10 cellular contexts compared by ENCODE assay signal in genomic region chr4:39700500-39700899, GRCh38. TPM values are rescaled to one million over a fixed set of nuclear protein-coding genes. Genes with fewer than 3 reads are reported as not detected.
A peak's percentile ranks its signal among the peaks of the same experiment; 100 is the strongest.
DNase-seq lines count a peak whose midpoint lies in the region; ATAC-seq and TF ChIP-seq lines count a peak whose summit lies in the region.
"Had no signal": no experiment of that assay in that cellular context is flagged by ENCODE, and none has a peak within 500 bp of the region (broad histone marks: within the 10 kb centered on the region; RNA-seq: fewer than 3 reads in every experiment).

No MANE protein-coding gene starts in this region.

- no peaks in the 10 kb centered on the region for H3K27me3 Mint-ChIP-seq in activated CD4-positive, alpha-beta T cell treated with anti-CD3 and anti-CD28 coated beads, Interleukin-2, amount 10 ng/mL, durations not matched to agents 7 days and 5 days
- no peaks in the 10 kb centered on the region for H3K27me3 Mint-ChIP-seq in activated CD4-positive, alpha-beta memory T cell treated with anti-CD3 and anti-CD28 coated beads for 36 hours

- TF ChIP-seq CTCF in fibroblast of the aortic adventitia (IDR thresholded peaks at IDR 0.05; ENCODE audit: insufficient read depth, low read length) (no peak), smooth muscle cell (IDR thresholded peaks at IDR 0.05; ENCODE audit: borderline replicate concordance, insufficient read depth, poor library complexity, severe bottlenecking) (no peak)

- intact Hi-C loops in activated CD4-positive, alpha-beta memory T cell treated with anti-CD3 and anti-CD28 coated beads for 36 hours (cut with micrococcal nuclease), result no loop called here
- intact Hi-C loops in posterior vena cava (cut with DNase I), result loop anchor here in 1 of 2 donors (5.0 kb wide), 1 partner anchor 277 kb away; the partner anchor contains the start of gene PDS5A

- no peaks in the 10 kb centered on the region for H3K9me3 Mint-ChIP-seq in activated CD4-positive, alpha-beta T cell treated with anti-CD3 and anti-CD28 coated beads, Interleukin-2, amount 10 ng/mL, durations not matched to agents 7 days and 5 days
- no peaks in the 10 kb centered on the region for H3K9me3 Mint-ChIP-seq in activated CD4-positive, alpha-beta memory T cell treated with anti-CD3 and anti-CD28 coated beads for 36 hours

- peaks cover 25% of the 10 kb centered on the region for H3K4me1 ChIP-seq in smooth muscle cell (ENCODE audit: low read depth)

- peak overlapping the region; percentile 37 for H3K4me3 ChIP-seq in fibroblast of the aortic adventitia (ENCODE audit: low read depth, low read length)
- H3K4me3 ChIP-seq in smooth muscle cell, result peak overlapping the region; percentile 98

- POLR2A ChIA-PET in activated CD4-positive, alpha-beta T cell treated with anti-CD3 and anti-CD28 coated beads, Interleukin-2, amount 10 ng/mL, durations not matched to agents 7 days and 5 days (lab: Charles Lee), result interaction anchor here (0.5 kb wide), 1 partner anchor 204 kb away, joined by 6 read pairs; no protein-coding TSS in a partner anchor
- POLR2A ChIA-PET in activated CD4-positive, alpha-beta memory T cell treated with anti-CD3 and anti-CD28 coated beads for 36 hours (lab: Charles Lee), result no interaction called here

- H3K4me1 Mint-ChIP-seq in activated CD4-positive, alpha-beta T cell treated with anti-CD3 and anti-CD28 coated beads, Interleukin-2, amount 10 ng/mL, durations not matched to agents 7 days and 5 days, result peaks cover 33% of the 10 kb centered on the region
- peaks cover 39% of the 10 kb centered on the region for H3K4me1 Mint-ChIP-seq in activated CD4-positive, alpha-beta memory T cell treated with anti-CD3 and anti-CD28 coated beads for 36 hours (ENCODE audit: low read depth)

- CTCF ChIA-PET in activated CD4-positive, alpha-beta T cell treated with anti-CD3 and anti-CD28 coated beads, Interleukin-2, amount 10 ng/mL, durations not matched to agents 7 days and 5 days (lab: Charles Lee), result interaction anchor here (0.7 kb wide), 1 partner anchor 11 kb away, joined by 3 read pairs; no protein-coding TSS in a partner anchor
- CTCF ChIA-PET in activated CD4-positive, alpha-beta memory T cell treated with anti-CD3 and anti-CD28 coated beads for 36 hours (lab: Charles Lee), result interaction anchor here (0.7 kb wide), 1 partner anchor 278 kb away, joined by 4 read pairs; no protein-coding TSS in a partner anchor

- H3K9ac ChIP-seq in smooth muscle cell (ENCODE audit: low read depth), result peak overlapping the region; percentile 94

- 49% methylated on average over 3 of the region's 3 CpGs for WGBS in smooth muscle cell (ENCODE audit: low lambda C conversion rate)

- DNase-seq in activated CD4-positive, alpha-beta T cell treated with anti-CD3 and anti-CD28 coated beads, Interleukin-2, amount 10 ng/mL, durations not matched to agents 7 days and 5 days, result no peak
- DNase-seq in activated CD4-positive, alpha-beta T cell treated with anti-CD3 and anti-CD28 coated beads for 1 hour, result no peak
- no peak for DNase-seq in activated CD4-positive, alpha-beta memory T cell treated with anti-CD3 and anti-CD28 coated beads for 36 hours
- DNase-seq in fibroblast of the aortic adventitia (ENCODE audit: low read depth) (no peak), smooth muscle cell (lab: John Stamatoyannopoulos, UW; ENCODE audit: unreplicated experiment) (no peak), posterior vena cava (ENCODE audit: low spot score) (no peak), DMS53 (lab: John Stamatoyannopoulos, UW) (no peak)
- DNase-seq: activated CD4-positive, CD25-positive, alpha-beta regulatory T cell treated with anti-CD3 and anti-CD28 coated beads, Interleukin-2, amount 50 U/mL, for 72 hours; NCI-H1930 had no signal

- peaks cover 75% of the 10 kb centered on the region for H3K79me2 ChIP-seq in smooth muscle cell (ENCODE audit: low read depth)

- no peak for ATAC-seq in HG03280 (IDR thresholded peaks at IDR 0.05; ENCODE audit: unreplicated experiment)

- H4K20me1 ChIP-seq in smooth muscle cell (ENCODE audit: low read depth), result peaks cover 69% of the 10 kb centered on the region

- H3K4me2 ChIP-seq in smooth muscle cell, result peak overlapping the region; percentile 95

- peak overlapping the region; percentile 98 for H3K27ac Mint-ChIP-seq in activated CD4-positive, alpha-beta T cell treated with anti-CD3 and anti-CD28 coated beads, Interleukin-2, amount 10 ng/mL, durations not matched to agents 7 days and 5 days
- peak overlapping the region; percentile 0 for H3K27ac Mint-ChIP-seq in activated CD4-positive, alpha-beta memory T cell treated with anti-CD3 and anti-CD28 coated beads for 36 hours

- H3K36me3 ChIP-seq in smooth muscle cell (ENCODE audit: low read depth), result no peaks in the 10 kb centered on the region

- H3F3A ChIP-seq in smooth muscle cell (ENCODE audit: low read depth), result peaks cover 10% of the 10 kb centered on the region

- no peak overlapping the region for H2AFZ ChIP-seq in smooth muscle cell (ENCODE audit: low read depth)

- H3K27ac ChIP-seq in smooth muscle cell (ENCODE audit: low read depth), result peak overlapping the region; percentile 90

- H3K4me3 Mint-ChIP-seq in activated CD4-positive, alpha-beta T cell treated with anti-CD3 and anti-CD28 coated beads, Interleukin-2, amount 10 ng/mL, durations not matched to agents 7 days and 5 days, result peak overlapping the region; percentile 99
- peak overlapping the region; percentile 96 for H3K4me3 Mint-ChIP-seq in activated CD4-positive, alpha-beta memory T cell treated with anti-CD3 and anti-CD28 coated beads for 36 hours

- H3K36me3 Mint-ChIP-seq in activated CD4-positive, alpha-beta T cell treated with anti-CD3 and anti-CD28 coated beads, Interleukin-2, amount 10 ng/mL, durations not matched to agents 7 days and 5 days (ENCODE audit: low read depth), result peaks cover 21% of the 10 kb centered on the region
- peaks cover 7% of the 10 kb centered on the region for H3K36me3 Mint-ChIP-seq in activated CD4-positive, alpha-beta memory T cell treated with anti-CD3 and anti-CD28 coated beads for 36 hours

- H3K9me3 ChIP-seq in smooth muscle cell (replicated peaks; ENCODE audit: low read depth), result no peaks in the 10 kb centered on the region

- H3K27me3 ChIP-seq in smooth muscle cell (ENCODE audit: low read depth), result no peaks in the 10 kb centered on the region

RNA-seq across cellular contexts. Expression of gene UBE2K, which starts 2.6 kb away (rescaled TPM):
- 10 to 100 TPM; 69.3 to 90.8 TPM for total RNA-seq in activated CD4-positive, alpha-beta T cell treated with anti-CD3 and anti-CD28 coated beads, Interleukin-2, amount 10 ng/mL, durations not matched to agents 7 days and 5 days
- 10 to 100 TPM; 81.4 to 83.5 TPM for total RNA-seq in activated CD4-positive, alpha-beta memory T cell treated with anti-CD3 and anti-CD28 coated beads for 36 hours
- total RNA-seq in fibroblast of the aortic adventitia (ENCODE audit: low replicate concordance), result 22.7 and 27.7 TPM in 2 replicates
- total RNA-seq in smooth muscle cell, result 25.8 and 32.4 TPM in 2 replicates
- 84.1 and 118 TPM in 2 replicates for polyA plus RNA-seq in smooth muscle cell
- total RNA-seq in posterior vena cava, result 10 to 100 TPM; 52.4 to 71.9 TPM
